In genomic region chr12:90828621-90829020, GRCh38 we compare ENCODE assay signal across 23 cellular contexts.
"Had no signal": no experiment of that assay in that cellular context is flagged by ENCODE, and none has a peak within 500 bp of the region (broad histone marks: within the 10 kb centered on the region; RNA-seq: fewer than 3 reads in every experiment).

No MANE protein-coding gene starts in this region.

- ATAC-seq: activated T-cell treated with anti-CD3 and anti-CD28 coated beads, Interleukin-2, amount 50 U/mL, for 4 hours; Panc1; Right ventricle myocardium inferior; T-cell had no signal

- H3K36me3 ChIP-seq: MG63 had no signal

- H3K4me3 ChIP-seq: MG63, SK-N-MC had no signal

- DNase-seq: activated CD4-positive, alpha-beta memory T cell treated with anti-CD3 and anti-CD28 coated beads for 36 hours; activated CD4-positive, alpha-beta T cell treated with anti-CD3 and anti-CD28 coated beads, Interleukin-2, amount 10 ng/mL, durations not matched to agents 7 days and 5 days; activated CD4-positive, CD25-positive, alpha-beta regulatory T cell; activated CD8-positive, alpha-beta memory T cell treated with anti-CD3 and anti-CD28 coated beads for 24 hours; activated effector memory CD4-positive, alpha-beta T cell treated with anti-CD3 and anti-CD28 coated beads, Interleukin-2, amount 50 U/mL, for 16 hours; activated naive CD4-positive, alpha-beta T cell treated with anti-CD3 and anti-CD28 coated beads for 36 hours; activated T-cell treated with anti-CD3 and anti-CD28 coated beads, Interleukin-2, amount 50 U/mL, for 4 hours; amygdala; MG63; MV-4-11; NCI-H1092 treated with DMSO at 0.1 percent for 48 hours; NCI-H1436 treated with DMSO at 0.1 percent for 48 hours; NCI-H187; NCI-H2107; NK-92 treated with Interleukin-12 subunit alpha and Interleukin-12 subunit beta, amount 100 ng/mL, for 24 hours; OCI-M1; RPMI8226; T-cell; T-helper 2 cell; T1000 had no signal

- H3K9me3 ChIP-seq: MG63 had no signal
